In the genomic region with DNA sequence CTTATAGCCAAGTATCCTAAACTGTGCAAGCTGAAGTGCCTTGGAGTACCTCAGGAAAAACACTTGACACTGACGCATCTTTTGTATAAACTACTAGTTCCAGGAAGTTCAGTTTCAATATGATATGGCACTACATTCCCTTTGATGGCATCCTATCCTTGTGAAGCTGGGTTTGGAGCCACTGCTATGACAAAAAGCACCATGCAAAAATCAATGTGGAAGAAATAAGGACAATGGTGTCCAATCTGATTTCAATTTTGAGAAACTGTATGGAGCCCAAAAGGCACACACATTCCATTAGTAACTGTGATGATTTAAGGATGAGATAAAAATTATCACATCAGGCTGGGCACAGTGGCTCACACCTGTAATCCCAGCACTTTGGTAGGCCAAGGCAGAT, we compare ENCODE assay signal across 22 cellular contexts. TPM values are rescaled to one million over a fixed set of nuclear protein-coding genes. Genes with fewer than 3 reads are reported as not detected.
DNase-seq lines count a peak whose midpoint lies in the region; ATAC-seq and TF ChIP-seq lines count a peak whose summit lies in the region.
"Had no signal": no experiment of that assay in that cellular context is flagged by ENCODE, and none has a peak within 500 bp of the region (broad histone marks: within the 10 kb centered on the region; RNA-seq: fewer than 3 reads in every experiment).

No MANE protein-coding gene starts in this region.

- H3K4me1 Mint-ChIP-seq in activated CD8-positive, alpha-beta memory T cell treated with anti-CD3 and anti-CD28 coated beads, Interleukin-2, amount 10 ng/mL, durations not matched to agents 7 days and 5 days: peaks cover 24% of the 10 kb centered on the region
- peaks cover 26% of the 10 kb centered on the region for H3K4me1 Mint-ChIP-seq in CD8-positive, alpha-beta T cell (ENCODE audit: low read depth)
- peaks cover 30% of the 10 kb centered on the region for H3K4me1 Mint-ChIP-seq in chondrocyte (ENCODE audit: low read depth)

- ATAC-seq in activated CD8-positive, alpha-beta memory T cell treated with anti-CD3 and anti-CD28 coated beads, Interleukin-2, amount 10 ng/mL, durations not matched to agents 7 days and 5 days: no peak
- no peak for ATAC-seq in CD8-positive, alpha-beta T cell
- ATAC-seq in HG03139 (IDR thresholded peaks at IDR 0.05; ENCODE audit: unreplicated experiment): no peak
- ATAC-seq: A549, GM23338, T-cell had no signal

- no peaks in the 10 kb centered on the region for H3K27me3 Mint-ChIP-seq in activated CD8-positive, alpha-beta memory T cell treated with anti-CD3 and anti-CD28 coated beads, Interleukin-2, amount 10 ng/mL, durations not matched to agents 7 days and 5 days
- H3K27me3 Mint-ChIP-seq in CD8-positive, alpha-beta T cell (ENCODE audit: low read depth): no peaks in the 10 kb centered on the region
- no peaks in the 10 kb centered on the region for H3K27me3 Mint-ChIP-seq in chondrocyte (ENCODE audit: low read depth)
- H3K27me3 Mint-ChIP-seq: T-cell had no signal

- no peaks in the 10 kb centered on the region for H4K20me1 ChIP-seq in GM23248 (ENCODE audit: insufficient read depth)

- H3K27ac ChIP-seq in CD8-positive, alpha-beta T cell (ENCODE audit: low read depth, low read length): no peak overlapping the region
- H3K27ac ChIP-seq in GM23248: peak overlapping the region; percentile 8; the same call in 1 of the 2 replicates

- no peak for DNase-seq in activated CD8-positive, alpha-beta memory T cell treated with anti-CD3 and anti-CD28 coated beads, Interleukin-2, amount 10 ng/mL, durations not matched to agents 7 days and 5 days
- DNase-seq in activated CD8-positive, alpha-beta memory T cell treated with anti-CD3 and anti-CD28 coated beads, Interleukin-2, amount 50 U/mL, for 4 hours: no peak
- DNase-seq in CD8-positive, alpha-beta T cell: no peak
- no peak for DNase-seq in GM23248
- no peak for DNase-seq in chondrocyte (ENCODE audit: low spot score)
- no peak for DNase-seq in HCEC 1CT
- no peak for DNase-seq in NCI-H748 treated with DMSO at 0.1 percent for 48 hours (lab: John Stamatoyannopoulos, UW)
- DNase-seq: BE2C, DMS153, H9, Karpas-422, NCI-H1092, NCI-H1417 treated with DMSO at 0.1 percent for 48 hours, NCI-H1694 treated with DMSO at 0.1 percent for 48 hours, NCI-H2081, NCI-H526, RPMI8226, SHP77, T-cell had no signal

- peaks cover 13% of the 10 kb centered on the region for H3K4me1 ChIP-seq in CD8-positive, alpha-beta T cell (ENCODE audit: insufficient read depth, low read length)
- H3K4me1 ChIP-seq in GM23248 (ENCODE audit: insufficient read depth): peaks cover 28% of the 10 kb centered on the region
- H3K4me1 ChIP-seq: BE2C had no signal

- no peaks in the 10 kb centered on the region for H3K27me3 ChIP-seq in CD8-positive, alpha-beta T cell (ENCODE audit: insufficient read depth, low read length)
- no peaks in the 10 kb centered on the region for H3K27me3 ChIP-seq in GM23248 (replicated peaks; ENCODE audit: insufficient read depth)
- H3K27me3 ChIP-seq: BE2C had no signal

- H2AFZ ChIP-seq in GM23248: no peak overlapping the region
- H2AFZ ChIP-seq: GM23338 had no signal

- H3K27ac Mint-ChIP-seq in activated CD8-positive, alpha-beta memory T cell treated with anti-CD3 and anti-CD28 coated beads, Interleukin-2, amount 10 ng/mL, durations not matched to agents 7 days and 5 days: peak overlapping the region; percentile 36
- H3K27ac Mint-ChIP-seq in CD8-positive, alpha-beta T cell: peak overlapping the region; percentile 6
- peak overlapping the region; percentile 51 for H3K27ac Mint-ChIP-seq in chondrocyte (ENCODE audit: unreplicated experiment)
- H3K27ac Mint-ChIP-seq: GM23338, H9, T-cell had no signal

- H3K9me2 ChIP-seq in GM23248 (ENCODE audit: insufficient read depth): no peaks in the 10 kb centered on the region

- no peak overlapping the region for H3K4me3 Mint-ChIP-seq in activated CD8-positive, alpha-beta memory T cell treated with anti-CD3 and anti-CD28 coated beads, Interleukin-2, amount 10 ng/mL, durations not matched to agents 7 days and 5 days
- no peak overlapping the region for H3K4me3 Mint-ChIP-seq in CD8-positive, alpha-beta T cell
- H3K4me3 Mint-ChIP-seq in chondrocyte (ENCODE audit: unreplicated experiment): no peak overlapping the region
- H3K4me3 Mint-ChIP-seq: GM23338, H9, T-cell had no signal

- WGBS in GM23248 (ENCODE audit: low coverage in 1 of 2, low lambda C conversion rate in 2 of 2, missing lambda C conversion rate in 2 of 2), 2 experiments: 100% methylated on average over 1 of the region's 1 CpG

- POLR2A ChIA-PET in CD8-positive, alpha-beta T cell (lab: Charles Lee): interaction anchor here (0.6 kb wide), 1 partner anchor 171 kb away, joined by 3 read pairs; no protein-coding TSS in a partner anchor

- H3K36me3 ChIP-seq in CD8-positive, alpha-beta T cell (ENCODE audit: insufficient read depth, low read length): peaks cover 3% of the 10 kb centered on the region
- peaks cover 53% of the 10 kb centered on the region for H3K36me3 ChIP-seq in GM23248 (ENCODE audit: low read depth)

- no peak overlapping the region for H3K4me2 ChIP-seq in GM23248 (ENCODE audit: unreplicated experiment)
- H3K4me2 ChIP-seq: A549, GM23338 had no signal

- CTCF ChIA-PET in activated CD8-positive, alpha-beta memory T cell treated with anti-CD3 and anti-CD28 coated beads, Interleukin-2, amount 10 ng/mL, durations not matched to agents 7 days and 5 days (lab: Charles Lee): no interaction called here
- CTCF ChIA-PET in CD8-positive, alpha-beta T cell (lab: Charles Lee): interaction anchor here (3.2 kb wide), 1 partner anchor 14 kb away, joined by 8 read pairs; no protein-coding TSS in a partner anchor

- peaks cover 73% of the 10 kb centered on the region for H3F3A ChIP-seq in GM23248 (ENCODE audit: insufficient read depth)

- in situ Hi-C loops in GM23248 (cut with MboI): loop anchor here (25.0 kb wide), 1 partner anchor 261 kb away; no protein-coding TSS in a partner anchor

- H3K79me2 ChIP-seq in GM23248 (ENCODE audit: insufficient read depth): peaks cover 42% of the 10 kb centered on the region

- H3K9ac ChIP-seq in GM23248: no peak overlapping the region

- TF ChIP-seq CTCF in CD8-positive, alpha-beta T cell (IDR thresholded peaks at IDR 0.05): no peak
- TF ChIP-seq CTCF in chondrocyte (IDR thresholded peaks at IDR 0.05): no peak

- H3K36me3 Mint-ChIP-seq in activated CD8-positive, alpha-beta memory T cell treated with anti-CD3 and anti-CD28 coated beads, Interleukin-2, amount 10 ng/mL, durations not matched to agents 7 days and 5 days: peaks cover 55% of the 10 kb centered on the region
- H3K36me3 Mint-ChIP-seq in CD8-positive, alpha-beta T cell: peaks cover 46% of the 10 kb centered on the region
- peaks cover 25% of the 10 kb centered on the region for H3K36me3 Mint-ChIP-seq in chondrocyte (ENCODE audit: low read depth)

- H3K4me3 ChIP-seq in CD8-positive, alpha-beta T cell (ENCODE audit: low read depth, low read length): no peak overlapping the region
- H3K4me3 ChIP-seq in GM23248: no peak overlapping the region
- H3K4me3 ChIP-seq: A549, GM23338 had no signal

- no peaks in the 10 kb centered on the region for H3K9me3 Mint-ChIP-seq in activated CD8-positive, alpha-beta memory T cell treated with anti-CD3 and anti-CD28 coated beads, Interleukin-2, amount 10 ng/mL, durations not matched to agents 7 days and 5 days (ENCODE audit: low read depth)
- no peaks in the 10 kb centered on the region for H3K9me3 Mint-ChIP-seq in CD8-positive, alpha-beta T cell
- H3K9me3 Mint-ChIP-seq in chondrocyte (ENCODE audit: low read depth): no peaks in the 10 kb centered on the region
- H3K9me3 Mint-ChIP-seq: GM23338, H9, T-cell had no signal

- intact Hi-C loops in CD8-positive, alpha-beta T cell (cut with DNase I, micrococcal nuclease): no loop called here

- no peaks in the 10 kb centered on the region for H3K9me3 ChIP-seq in CD8-positive, alpha-beta T cell (ENCODE audit: low read length)
- H3K9me3 ChIP-seq in GM23248 (ENCODE audit: low read depth): no peaks in the 10 kb centered on the region
- H3K9me3 ChIP-seq: A549, BE2C had no signal

RNA-seq across cellular contexts. Expression of a gene that starts 5.6 kb away (rescaled TPM):
- total RNA-seq in activated CD8-positive, alpha-beta memory T cell treated with anti-CD3 and anti-CD28 coated beads, Interleukin-2, amount 10 ng/mL, durations not matched to agents 7 days and 5 days: 100 to 1,000 TPM; 192 to 223 TPM
- 10 to 100 TPM; 40.3 to 45.9 TPM for total RNA-seq in CD8-positive, alpha-beta T cell
- total RNA-seq in GM23248 (2014; rRNA removed; shearing (Covaris generic)): 110 and 151 TPM in 2 replicates
- polyA plus RNA-seq in GM23248 (2016; fragmentation: Nextera tagmentation; extraction: Ambion mirVana): 1,175 and 1,181 TPM in 2 replicates
- 211 to 242 TPM (median 221 TPM) in 3 replicates for total RNA-seq in chondrocyte

RNA-seq across cellular contexts. Expression of a gene that starts 30.0 kb away (rescaled TPM):
- total RNA-seq in activated CD8-positive, alpha-beta memory T cell treated with anti-CD3 and anti-CD28 coated beads, Interleukin-2, amount 10 ng/mL, durations not matched to agents 7 days and 5 days: 10 to 100 TPM; 10.5 to 27.1 TPM
- total RNA-seq in CD8-positive, alpha-beta T cell: 1 to 10 TPM; 8.8 to 9.6 TPM
- total RNA-seq in GM23248 (2014; rRNA removed; shearing (Covaris generic)): 27.1 and 27.3 TPM in 2 replicates
- polyA plus RNA-seq in GM23248 (2016; fragmentation: Nextera tagmentation; extraction: Ambion mirVana): 35.8 and 39.7 TPM in 2 replicates
- 19.4 to 22.4 TPM (median 20.7 TPM) in 3 replicates for total RNA-seq in chondrocyte

RNA-seq across cellular contexts. Expression of a gene that starts 37.7 kb away (rescaled TPM):
- total RNA-seq in activated CD8-positive, alpha-beta memory T cell treated with anti-CD3 and anti-CD28 coated beads, Interleukin-2, amount 10 ng/mL, durations not matched to agents 7 days and 5 days: 100 to 1,000 TPM in 1 of 2 experiments, 10 to 100 TPM in 1; 94.8 to 128 TPM
- total RNA-seq in CD8-positive, alpha-beta T cell: 100 to 1,000 TPM; 145 to 146 TPM
- total RNA-seq in GM23248 (2014; rRNA removed; shearing (Covaris generic)): 54.3 and 54.6 TPM in 2 replicates
- 37.8 and 43.6 TPM in 2 replicates for polyA plus RNA-seq in GM23248 (2016; fragmentation: Nextera tagmentation; extraction: Ambion mirVana)
- total RNA-seq in chondrocyte: 27.6 to 34.8 TPM (median 32.7 TPM) in 3 replicates
